21 cellular contexts compared by ENCODE assay signal in the genomic region with DNA sequence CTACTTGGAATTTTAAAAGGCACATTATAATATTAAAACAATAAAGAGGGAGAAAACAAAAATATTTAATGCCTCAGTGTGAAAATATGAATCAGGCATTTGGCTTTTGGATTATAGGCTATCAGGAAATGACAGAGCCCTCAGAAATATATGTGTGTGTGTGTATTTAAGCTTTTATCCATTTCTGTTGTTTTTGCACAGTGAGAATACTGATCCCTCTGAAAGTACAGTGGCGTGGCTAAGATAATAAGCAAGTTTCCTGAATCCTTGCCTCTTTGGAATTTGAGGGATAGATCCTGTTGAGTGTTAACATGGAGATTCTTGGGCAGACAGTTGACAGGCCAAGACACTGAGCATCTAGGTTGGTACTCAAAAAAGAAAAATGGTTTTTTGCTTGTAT.
"Had no signal": no experiment of that assay in that cellular context is flagged by ENCODE, and none has a peak within 500 bp of the region (broad histone marks: within the 10 kb centered on the region; RNA-seq: fewer than 3 reads in every experiment).

No MANE protein-coding gene starts in this region.

- H3K4me1 ChIP-seq: Peyer's patch had no signal

- H3K9me3 ChIP-seq: ascending aorta, Peyer's patch, SJSA1 had no signal

- H3K9me3 Mint-ChIP-seq: activated naive CD4-positive, alpha-beta T cell treated with anti-CD3 and anti-CD28 coated beads, Interleukin-2, amount 50 U/mL, for 24 hours; activated T-cell treated with anti-CD3 and anti-CD28 coated beads, Interleukin-2, amount 50 U/mL, for 24 hours; activated T-helper 1 cell treated with anti-CD3 and anti-CD28 coated beads, Interleukin-12 subunit alpha, Interleukin-12 subunit beta, Interleukin-2, Interleukin-4 antibody, amounts not matched to agents 30 ng/mL and 10 ng/mL and 1 ng/mL, durations not matched to agents 14 hours and 24 hours and 36 hours had no signal

- ATAC-seq: activated CD8-positive, alpha-beta memory T cell treated with anti-CD3 and anti-CD28 coated beads, Interleukin-2, amount 10 ng/mL, durations not matched to agents 7 days and 5 days; T-helper 17 cell had no signal

- H3K4me3 Mint-ChIP-seq: activated B cell treated with CpG ODN at 0.5 μM for 24 hours; activated CD4-positive, alpha-beta T cell treated with anti-CD3 and anti-CD28 coated beads, Interleukin-2, amount 10 ng/mL, durations not matched to agents 24 days and 14 days; activated CD8-positive, alpha-beta memory T cell treated with anti-CD3 and anti-CD28 coated beads, Interleukin-2, amount 10 ng/mL, durations not matched to agents 7 days and 5 days; activated naive CD4-positive, alpha-beta T cell treated with anti-CD3 and anti-CD28 coated beads, Interleukin-2, amount 50 U/mL, for 24 hours; activated T-cell treated with anti-CD3 and anti-CD28 coated beads, Interleukin-2, amount 50 U/mL, for 24 hours; activated T-helper 1 cell treated with anti-CD3 and anti-CD28 coated beads, Interleukin-12 subunit alpha, Interleukin-12 subunit beta, Interleukin-2, Interleukin-4 antibody, amounts not matched to agents 30 ng/mL and 10 ng/mL and 1 ng/mL, durations not matched to agents 14 hours and 24 hours and 36 hours; T-helper 17 cell had no signal

- H3K36me3 ChIP-seq: ascending aorta, Peyer's patch, SJSA1 had no signal

- H3K27ac Mint-ChIP-seq: activated B cell treated with CpG ODN at 0.5 μM for 24 hours; activated CD4-positive, alpha-beta T cell treated with anti-CD3 and anti-CD28 coated beads, Interleukin-2, amount 10 ng/mL, durations not matched to agents 24 days and 14 days; activated CD8-positive, alpha-beta memory T cell treated with anti-CD3 and anti-CD28 coated beads, Interleukin-2, amount 10 ng/mL, durations not matched to agents 7 days and 5 days; activated naive CD4-positive, alpha-beta T cell treated with anti-CD3 and anti-CD28 coated beads, Interleukin-2, amount 50 U/mL, for 24 hours; activated T-cell treated with anti-CD3 and anti-CD28 coated beads, Interleukin-2, amount 50 U/mL, for 24 hours; activated T-helper 1 cell treated with anti-CD3 and anti-CD28 coated beads, Interleukin-12 subunit alpha, Interleukin-12 subunit beta, Interleukin-2, Interleukin-4 antibody, amounts not matched to agents 30 ng/mL and 10 ng/mL and 1 ng/mL, durations not matched to agents 14 hours and 24 hours and 36 hours; T-helper 17 cell had no signal

- H3K27ac ChIP-seq: Peyer's patch, SJSA1 had no signal

- H3K27me3 ChIP-seq: ascending aorta, Peyer's patch, SJSA1 had no signal

- FAIRE-seq: TTC549 had no signal

- H3K27me3 Mint-ChIP-seq: activated B cell treated with CpG ODN at 0.5 μM for 24 hours; activated T-cell treated with anti-CD3 and anti-CD28 coated beads, Interleukin-2, amount 50 U/mL, for 24 hours; T-helper 17 cell had no signal

- H3K4me3 ChIP-seq: ascending aorta, Peyer's patch, SJSA1 had no signal

- DNase-seq: activated B cell treated with CpG ODN at 0.5 μM for 24 hours; activated CD4-positive, alpha-beta T cell treated with anti-CD3 and anti-CD28 coated beads for 1 hour; activated CD4-positive, alpha-beta T cell treated with anti-CD3 and anti-CD28 coated beads, Interleukin-2, amount 10 ng/mL, durations not matched to agents 24 days and 14 days; activated CD4-positive, alpha-beta T cell treated with anti-CD3 and anti-CD28 coated beads, Interleukin-2, amount 50 U/mL, for 48 hours; activated CD8-positive, alpha-beta memory T cell treated with anti-CD3 and anti-CD28 coated beads, Interleukin-2, amount 10 ng/mL, durations not matched to agents 7 days and 5 days; activated effector memory CD4-positive, alpha-beta T cell treated with Interleukin-2 at 50 U/mL for 16 hours; activated naive CD4-positive, alpha-beta T cell; activated T-cell treated with anti-CD3 and anti-CD28 coated beads, Interleukin-2, amount 50 U/mL, for 24 hours; Kasumi-1; KBM-7; NCI-H1436 treated with DMSO at 0.1 percent for 48 hours; NCI-H2081 treated with DMSO at 0.1 percent for 48 hours; Peyer's patch; SHP77; T-helper 17 cell; T1000 had no signal

- H3K36me3 Mint-ChIP-seq: activated CD8-positive, alpha-beta memory T cell treated with anti-CD3 and anti-CD28 coated beads, Interleukin-2, amount 10 ng/mL, durations not matched to agents 7 days and 5 days; activated naive CD4-positive, alpha-beta T cell treated with anti-CD3 and anti-CD28 coated beads, Interleukin-2, amount 50 U/mL, for 24 hours had no signal

- H3K4me1 Mint-ChIP-seq: activated B cell treated with CpG ODN at 0.5 μM for 24 hours; activated CD4-positive, alpha-beta T cell treated with anti-CD3 and anti-CD28 coated beads, Interleukin-2, amount 10 ng/mL, durations not matched to agents 24 days and 14 days; activated CD8-positive, alpha-beta memory T cell treated with anti-CD3 and anti-CD28 coated beads, Interleukin-2, amount 10 ng/mL, durations not matched to agents 7 days and 5 days; activated naive CD4-positive, alpha-beta T cell treated with anti-CD3 and anti-CD28 coated beads, Interleukin-2, amount 50 U/mL, for 24 hours; T-helper 17 cell had no signal
